8 cellular contexts compared by ENCODE assay signal in the genomic region with DNA sequence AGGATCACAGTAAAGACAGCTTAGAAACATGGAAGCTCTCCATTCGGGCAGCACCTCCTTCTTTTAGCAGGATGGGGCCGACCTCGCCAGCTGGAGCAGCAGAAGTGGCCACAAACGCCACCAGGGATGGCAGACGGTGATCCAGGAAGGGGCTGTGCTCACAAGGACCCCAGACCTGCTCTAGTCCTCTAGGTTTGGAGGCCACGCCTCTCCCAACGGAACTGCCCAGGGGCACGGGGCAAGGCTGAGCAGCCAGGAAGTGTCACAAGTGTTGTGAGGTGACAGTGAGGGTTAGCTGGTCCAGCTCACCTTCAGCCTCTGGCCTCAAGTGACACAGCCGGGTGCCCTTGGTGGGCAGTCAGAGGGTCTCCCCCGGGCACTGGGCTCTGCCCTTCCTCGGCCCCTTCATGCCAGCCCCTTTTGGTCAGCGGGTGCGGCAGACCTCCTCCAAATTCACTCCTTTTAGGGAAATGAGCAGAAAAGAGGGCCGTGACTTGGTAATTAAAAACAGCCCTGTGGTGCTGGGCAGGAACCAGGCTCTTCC. TPM values are rescaled to one million over a fixed set of nuclear protein-coding genes. Genes with fewer than 3 reads are reported as not detected.
A peak's percentile ranks its signal among the peaks of the same experiment; 100 is the strongest.
DNase-seq lines count a peak whose midpoint lies in the region; ATAC-seq, FAIRE-seq and TF ChIP-seq lines count a peak whose summit lies in the region.

No MANE protein-coding gene starts in this region.

- H4K20me1 ChIP-seq in astrocyte (ENCODE audit: insufficient read depth, low read length) (peaks cover 54% of the 10 kb centered on the region), HepG2 (ENCODE audit: insufficient read depth, low read length) (no peaks in the 10 kb centered on the region)

- no peak overlapping the region for H2AFZ ChIP-seq in astrocyte (ENCODE audit: low read depth, low read length)
- H2AFZ ChIP-seq in HepG2 (ENCODE audit: low read length): no peak overlapping the region

- H3K4me3 Mint-ChIP-seq in astrocyte (ENCODE audit: unreplicated experiment): no peak overlapping the region

- WGBS in HepG2 (ENCODE audit: low lambda C conversion rate): 82% methylated on average over 9 of the region's 14 CpGs

- in situ Hi-C loops in HepG2 (cut with HindIII; ENCODE audit: extremely low pct_ligation_motif_present, low pct_unique_long_range_greater_than_20kb): loop anchor here (5.0 kb wide), 1 partner anchor 90 kb away; no protein-coding TSS in a partner anchor

- intact Hi-C loops in HepG2 (cut with micrococcal nuclease; ENCODE audit: unreplicated experiment): loop anchor here (1.0 kb wide), 2 partner anchors 17 to 39 kb away; no protein-coding TSS in a partner anchor

- TF ChIP-seq POLR2A in HepG2 (IDR thresholded peaks at IDR 0.05; ENCODE audit: insufficient read depth in 1 of 2, low read depth in 2 of 2, low read length in 2 of 2): no peak

- H3K4me1 Mint-ChIP-seq in astrocyte (ENCODE audit: low read depth, unreplicated experiment): peaks cover 30% of the 10 kb centered on the region

- H3K79me2 ChIP-seq in astrocyte (ENCODE audit: insufficient read depth, low read length) (peaks cover 86% of the 10 kb centered on the region), HepG2 (ENCODE audit: insufficient read depth, low read length) (no peaks in the 10 kb centered on the region)

- H3K4me3 ChIP-seq in astrocyte (ENCODE audit: insufficient read depth, low read depth, low read length): no peak overlapping the region
- H3K4me3 ChIP-seq in HepG2 (replicated peaks in 1 of 3; ENCODE audit: insufficient read depth in 1 of 3, low read depth in 2 of 3, low read length in 3 of 3): no peak overlapping the region
- H3K4me3 ChIP-seq in stomach smooth muscle (ENCODE audit: low read length in 2 of 2): peak overlapping the region in 1 of 2 donors; percentile 66

- TF ChIP-seq RAD21 in HepG2 (CRISPR knock-in tag; IDR thresholded peaks at IDR 0.05): no peak

- H3K27ac ChIP-seq in astrocyte (ENCODE audit: low read depth, low read length) (peak overlapping the region; percentile 96), HepG2 (ENCODE audit: extremely low read length, insufficient read depth, low read length) (peak overlapping the region; percentile 66), stomach smooth muscle (ENCODE audit: low read length) (peak overlapping the region; percentile 76)

- POLR2A ChIA-PET in HepG2 (lab: Yijun Ruan, JAX): interaction anchor here (0.6 to 3.1 kb wide), 6 partner anchors 8 to 145 kb away, joined by 3 to 18 read pairs (median 5); partner anchors contain the start of gene LGALS3BP

- H3K27me3 Mint-ChIP-seq in astrocyte (ENCODE audit: low read depth, unreplicated experiment): no peaks in the 10 kb centered on the region

- H3K36me3 Mint-ChIP-seq in astrocyte (ENCODE audit: low read depth, unreplicated experiment): peaks cover 15% of the 10 kb centered on the region

- TSS peak; percentile 61 for BruUV-seq in HepG2 (replicated peaks; lab: Mats Ljungman, UMichigan)

- ATAC-seq in HepG2: no peak

- TF ChIP-seq EP300 in HepG2 (IDR thresholded peaks at IDR 0.05; ENCODE audit: low read depth in 2 of 2, low read length in 2 of 2): no peak
- TF ChIP-seq EP300 in HepG2 (CRISPR knock-in tag; IDR thresholded peaks at IDR 0.05; ENCODE audit: borderline replicate concordance): no peak

- no peaks in the 10 kb centered on the region for H3K27me3 ChIP-seq in astrocyte (ENCODE audit: insufficient read depth, low read length)
- no peaks in the 10 kb centered on the region for H3K27me3 ChIP-seq in HepG2 (ENCODE audit: control insufficient read depth in 1 of 2, insufficient read depth in 2 of 2, low read length in 2 of 2)
- no peaks in the 10 kb centered on the region for H3K27me3 ChIP-seq in stomach smooth muscle (ENCODE audit: control insufficient read depth in 1 of 2, insufficient read depth in 2 of 2, low read length in 2 of 2)

- H3K4me2 ChIP-seq in astrocyte (ENCODE audit: low read length) (peak overlapping the region; percentile 86), HepG2 (ENCODE audit: low read depth, low read length) (peak overlapping the region; percentile 78; the same call in 1 of the 2 replicates)

- H3K9ac ChIP-seq in astrocyte (ENCODE audit: low read length) (peak overlapping the region; percentile 86), HepG2 (ENCODE audit: insufficient read depth, low read depth, low read length) (peak overlapping the region; percentile 58; the same call in 1 of the 2 replicates), stomach smooth muscle (ENCODE audit: low read length in 2 of 2) (peak overlapping the region in 1 of 2 donors; percentile 28)

- H3K27ac Mint-ChIP-seq in astrocyte (ENCODE audit: unreplicated experiment): peak overlapping the region; percentile 91

- H3K9me3 ChIP-seq in astrocyte (ENCODE audit: insufficient read depth, low read depth, low read length) (no peaks in the 10 kb centered on the region), HepG2 (ENCODE audit: low read length) (no peaks in the 10 kb centered on the region), stomach smooth muscle (ENCODE audit: control insufficient read depth in 2 of 2, low read length in 2 of 2) (no peaks in the 10 kb centered on the region)

- no peak for FAIRE-seq in astrocyte (lab: Jason Lieb, UNC)
- no peak for FAIRE-seq in HepG2 (lab: Jason Lieb, UNC)

- no peak for TF ChIP-seq CTCF in astrocyte (IDR thresholded peaks at IDR 0.05; ENCODE audit: insufficient read depth, low read depth, low read length)
- no peak for TF ChIP-seq CTCF in HepG2 (CRISPR knock-in tag; IDR thresholded peaks at IDR 0.05)

- H3K9me3 Mint-ChIP-seq in astrocyte (ENCODE audit: unreplicated experiment): no peaks in the 10 kb centered on the region

- no peaks in the 10 kb centered on the region for H3K36me3 ChIP-seq in astrocyte (ENCODE audit: insufficient read depth, low read length)
- H3K36me3 ChIP-seq in HepG2 (replicated peaks in 1 of 2; ENCODE audit: control insufficient read depth in 1 of 2, insufficient read depth in 2 of 2, low read length in 2 of 2): no peaks in the 10 kb centered on the region
- H3K36me3 ChIP-seq in stomach smooth muscle (ENCODE audit: control insufficient read depth in 2 of 2, insufficient read depth in 2 of 2, low read length in 2 of 2): peaks cover 0 to 5% of the 10 kb centered on the region in 2 donors

- peaks cover 52% of the 10 kb centered on the region for H3K4me1 ChIP-seq in astrocyte (ENCODE audit: insufficient read depth, low read length)
- H3K4me1 ChIP-seq in HepG2 (ENCODE audit: insufficient read depth, low read length): peaks cover 29% of the 10 kb centered on the region
- H3K4me1 ChIP-seq in stomach smooth muscle (ENCODE audit: control insufficient read depth, insufficient read depth, low read length): peaks cover 70% of the 10 kb centered on the region

- DNase-seq in HT-29 (ENCODE audit: low spot score) (peak; percentile 19), astrocyte (ENCODE audit: low read depth) (no peak), HepG2 (ENCODE audit: low spot score) (no peak), DMS153 treated with DMSO at 0.1 percent for 48 hours (lab: John Stamatoyannopoulos, UW; ENCODE audit: unreplicated experiment) (no peak), MV-4-11 (lab: John Stamatoyannopoulos, UW) (no peak)
- DNase-seq in stimulated activated CD8-positive, alpha-beta memory T cell treated with anti-CD3 and anti-CD28 coated beads, Interleukin-4, amount 100 ng/mL, for 48 hours: no peak
- DNase-seq in activated CD8-positive, alpha-beta memory T cell treated with anti-CD3 and anti-CD28 coated beads for 24 hours: no peak

- CTCF ChIA-PET in HepG2 (lab: Yijun Ruan, JAX; ENCODE audit: low intra/inter-chr PET ratio, low total read pairs): interaction anchor here (1.3 kb wide), 1 partner anchor 88 kb away, joined by 7 read pairs; no protein-coding TSS in a partner anchor

RNA-seq across cellular contexts. Expression of gene CEP295NL, which starts 20.4 kb away (rescaled TPM):
- total RNA-seq in HT-29 (2014; rRNA removed; shearing (Covaris generic)): 0.05 and 2.1 TPM in 2 replicates
- total RNA-seq in astrocyte (1.3 and 1.6 TPM in 2 replicates), HepG2 (2016; rRNA removed; fragmentation: Illumina TruSeq; extraction: Trizol) (not detected in 2 replicates)
- not detected in 2 replicates for total RNA-seq in HepG2 (2016; cell fraction: cytosol; rRNA removed; fragmentation: Illumina TruSeq; extraction: Trizol; ENCODE audit: low read depth)
- total RNA-seq in HepG2 (2016; cell fraction: insoluble cytoplasmic fraction; rRNA removed; fragmentation: Illumina TruSeq; extraction: Trizol): 0.06 TPM in 1 of 2 replicates, not detected in the other
- not detected in 2 replicates for total RNA-seq in HepG2 (2016; cell fraction: membrane; rRNA removed; fragmentation: Illumina TruSeq; extraction: Trizol)
- total RNA-seq in HepG2 (2016; cell fraction: nucleus; rRNA removed; fragmentation: Illumina TruSeq; extraction: Trizol): not detected in 2 replicates
- polyA plus RNA-seq in HepG2 (2011; rRNA removed): not detected in 2 replicates
- polyA plus RNA-seq in HepG2 (2011; cell fraction: cytosol; rRNA removed): not detected in 2 replicates
- polyA plus RNA-seq in HepG2 (2011; cell fraction: nucleus; rRNA removed): 0.14 and 0.31 TPM in 2 replicates
- polyA plus RNA-seq in HepG2 (2012): 0.07 and 0.13 TPM in 2 replicates
- not detected in 2 replicates for polyA plus RNA-seq in HepG2 (2016; cell fraction: cytosol; fragmentation: Illumina TruSeq; extraction: Trizol; ENCODE audit: low read depth)
- not detected in 2 replicates for polyA plus RNA-seq in HepG2 (2016; cell fraction: insoluble cytoplasmic fraction; fragmentation: Illumina TruSeq; extraction: Trizol; ENCODE audit: low read depth)
- not detected in 2 replicates for polyA plus RNA-seq in HepG2 (2016; cell fraction: membrane; fragmentation: Illumina TruSeq; extraction: Trizol; ENCODE audit: low read depth)
- polyA plus RNA-seq in HepG2 (2016; cell fraction: nucleus; fragmentation: Illumina TruSeq; extraction: Trizol; ENCODE audit: insufficient read depth, low read depth): not detected in 2 replicates
- 1.2 TPM in 1 of 2 replicates, not detected in the other for polyA minus RNA-seq in HepG2 (2011; rRNA and poly(A)+ RNA removed; ENCODE audit: low replicate concordance)
- polyA minus RNA-seq in HepG2 (2011; cell fraction: cytosol; rRNA and poly(A)+ RNA removed): not detected in 2 replicates
- 1.5 and 1.6 TPM in 2 replicates for polyA minus RNA-seq in HepG2 (2011; cell fraction: nucleus; rRNA and poly(A)+ RNA removed)

RNA-seq across cellular contexts. Expression of gene USP36, which starts 42.0 kb away (rescaled TPM):
- total RNA-seq in HT-29 (2014; rRNA removed; shearing (Covaris generic)): 36.8 and 42.2 TPM in 2 replicates
- total RNA-seq in astrocyte: 48.1 and 51.0 TPM in 2 replicates
- total RNA-seq in HepG2 (2016; rRNA removed; fragmentation: Illumina TruSeq; extraction: Trizol): 29.6 and 30.7 TPM in 2 replicates
- 17.6 and 21.4 TPM in 2 replicates for total RNA-seq in HepG2 (2016; cell fraction: cytosol; rRNA removed; fragmentation: Illumina TruSeq; extraction: Trizol; ENCODE audit: low read depth)
- 29.5 and 30.6 TPM in 2 replicates for total RNA-seq in HepG2 (2016; cell fraction: insoluble cytoplasmic fraction; rRNA removed; fragmentation: Illumina TruSeq; extraction: Trizol)
- 23.9 and 28.0 TPM in 2 replicates for total RNA-seq in HepG2 (2016; cell fraction: membrane; rRNA removed; fragmentation: Illumina TruSeq; extraction: Trizol)
- total RNA-seq in HepG2 (2016; cell fraction: nucleus; rRNA removed; fragmentation: Illumina TruSeq; extraction: Trizol): 45.6 and 50.9 TPM in 2 replicates
- polyA plus RNA-seq in HepG2 (2011; rRNA removed): 45.9 and 49.4 TPM in 2 replicates
- polyA plus RNA-seq in HepG2 (2011; cell fraction: cytosol; rRNA removed): 22.4 and 27.2 TPM in 2 replicates
- 148 and 160 TPM in 2 replicates for polyA plus RNA-seq in HepG2 (2011; cell fraction: nucleus; rRNA removed)
- polyA plus RNA-seq in HepG2 (2012): 49.1 and 55.7 TPM in 2 replicates
- 1.6 and 2.3 TPM in 2 replicates for polyA plus RNA-seq in HepG2 (2016; cell fraction: cytosol; fragmentation: Illumina TruSeq; extraction: Trizol; ENCODE audit: low read depth)
- polyA plus RNA-seq in HepG2 (2016; cell fraction: insoluble cytoplasmic fraction; fragmentation: Illumina TruSeq; extraction: Trizol; ENCODE audit: low read depth): 22.1 and 28.5 TPM in 2 replicates
- polyA plus RNA-seq in HepG2 (2016; cell fraction: membrane; fragmentation: Illumina TruSeq; extraction: Trizol; ENCODE audit: low read depth): 6.8 and 7.2 TPM in 2 replicates
- 90.2 and 93.2 TPM in 2 replicates for polyA plus RNA-seq in HepG2 (2016; cell fraction: nucleus; fragmentation: Illumina TruSeq; extraction: Trizol; ENCODE audit: insufficient read depth, low read depth)
- polyA minus RNA-seq in HepG2 (2011; rRNA and poly(A)+ RNA removed; ENCODE audit: low replicate concordance): 82.7 and 86.0 TPM in 2 replicates
- polyA minus RNA-seq in HepG2 (2011; cell fraction: cytosol; rRNA and poly(A)+ RNA removed): 18.0 and 21.4 TPM in 2 replicates
- 71.6 and 79.7 TPM in 2 replicates for polyA minus RNA-seq in HepG2 (2011; cell fraction: nucleus; rRNA and poly(A)+ RNA removed)

RNA-seq across cellular contexts. Expression of gene TIMP2, which starts 42.6 kb away (rescaled TPM):
- total RNA-seq in HT-29 (2014; rRNA removed; shearing (Covaris generic)): 10.5 and 12.6 TPM in 2 replicates
- total RNA-seq in astrocyte: 184 and 187 TPM in 2 replicates
- total RNA-seq in HepG2 (2016; rRNA removed; fragmentation: Illumina TruSeq; extraction: Trizol): 2.2 and 3.8 TPM in 2 replicates
- 1.4 and 1.7 TPM in 2 replicates for total RNA-seq in HepG2 (2016; cell fraction: cytosol; rRNA removed; fragmentation: Illumina TruSeq; extraction: Trizol; ENCODE audit: low read depth)
- 1.7 and 3.9 TPM in 2 replicates for total RNA-seq in HepG2 (2016; cell fraction: insoluble cytoplasmic fraction; rRNA removed; fragmentation: Illumina TruSeq; extraction: Trizol)
- total RNA-seq in HepG2 (2016; cell fraction: membrane; rRNA removed; fragmentation: Illumina TruSeq; extraction: Trizol): 3.3 and 3.4 TPM in 2 replicates
- total RNA-seq in HepG2 (2016; cell fraction: nucleus; rRNA removed; fragmentation: Illumina TruSeq; extraction: Trizol): 6.3 and 8.0 TPM in 2 replicates
- 8.5 and 11.7 TPM in 2 replicates for polyA plus RNA-seq in HepG2 (2011; rRNA removed)
- 8.0 and 12.6 TPM in 2 replicates for polyA plus RNA-seq in HepG2 (2011; cell fraction: cytosol; rRNA removed)
- 10.4 and 13.8 TPM in 2 replicates for polyA plus RNA-seq in HepG2 (2011; cell fraction: nucleus; rRNA removed)
- 25.0 and 33.2 TPM in 2 replicates for polyA plus RNA-seq in HepG2 (2012)
- 3.0 and 3.2 TPM in 2 replicates for polyA plus RNA-seq in HepG2 (2016; cell fraction: cytosol; fragmentation: Illumina TruSeq; extraction: Trizol; ENCODE audit: low read depth)
- 3.9 and 5.4 TPM in 2 replicates for polyA plus RNA-seq in HepG2 (2016; cell fraction: insoluble cytoplasmic fraction; fragmentation: Illumina TruSeq; extraction: Trizol; ENCODE audit: low read depth)
- 4.0 and 5.0 TPM in 2 replicates for polyA plus RNA-seq in HepG2 (2016; cell fraction: membrane; fragmentation: Illumina TruSeq; extraction: Trizol; ENCODE audit: low read depth)
- 18.4 and 18.6 TPM in 2 replicates for polyA plus RNA-seq in HepG2 (2016; cell fraction: nucleus; fragmentation: Illumina TruSeq; extraction: Trizol; ENCODE audit: insufficient read depth, low read depth)
- 10.0 and 25.5 TPM in 2 replicates for polyA minus RNA-seq in HepG2 (2011; rRNA and poly(A)+ RNA removed; ENCODE audit: low replicate concordance)
- 11.5 and 14.6 TPM in 2 replicates for polyA minus RNA-seq in HepG2 (2011; cell fraction: cytosol; rRNA and poly(A)+ RNA removed)
- 4.2 and 6.2 TPM in 2 replicates for polyA minus RNA-seq in HepG2 (2011; cell fraction: nucleus; rRNA and poly(A)+ RNA removed)

Comparison
In these comparisons a context has a peak if more than half of its experiments do, and no peak if none do; other contexts are left out.
1. RNA of gene TIMP2, which starts 42.6 kb away (total RNA-seq): 184 to 187 TPM in astrocyte; 10.5 to 12.6 TPM in HT-29 and 1.4 to 8.0 TPM in HepG2; every median in the first group is over 10 times any median in the second.
2. Peak in every context shown above with its lines, with median percentiles within 50 percentile points of each other: H3K27ac ChIP-seq.